In the genomic region with DNA sequence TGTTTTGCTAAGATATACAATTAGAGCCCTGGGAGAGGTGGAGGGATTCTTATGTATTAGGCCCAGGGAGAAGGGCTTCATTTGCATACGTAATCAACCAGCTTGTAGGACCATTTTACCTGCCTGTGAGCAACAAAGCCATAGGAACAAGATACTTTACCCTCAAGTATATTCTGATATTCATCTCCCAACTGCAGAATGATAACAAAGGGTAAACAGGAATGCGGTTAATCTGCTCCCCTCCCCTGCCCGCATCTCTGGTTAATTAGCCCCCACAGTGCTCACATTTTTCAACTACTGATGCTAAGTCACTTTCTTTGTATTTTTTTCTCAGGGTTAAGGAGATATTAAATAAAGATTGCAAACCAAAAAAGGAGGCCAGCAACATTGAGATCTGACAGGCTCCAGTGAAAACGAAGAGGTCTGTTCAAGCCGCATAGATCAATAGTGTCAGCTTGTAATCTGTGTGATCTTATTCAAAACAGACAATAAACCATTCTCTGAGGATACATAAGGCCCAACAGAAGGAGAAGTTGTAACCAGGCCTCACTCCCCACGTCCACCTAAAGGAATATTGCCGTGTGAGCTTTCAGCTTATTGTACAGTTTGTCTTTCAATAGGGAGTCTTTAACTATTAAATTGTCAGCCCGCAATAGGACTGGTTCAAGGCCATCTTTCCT, we compare ENCODE assay signal across 23 cellular contexts.
DNase-seq lines count a peak whose midpoint lies in the region; ATAC-seq and TF ChIP-seq lines count a peak whose summit lies in the region.
"Had no signal": no experiment of that assay in that cellular context is flagged by ENCODE, and none has a peak within 500 bp of the region (broad histone marks: within the 10 kb centered on the region; RNA-seq: fewer than 3 reads in every experiment).

No MANE protein-coding gene starts in this region.

- H2AFZ ChIP-seq in PC-3 (ENCODE audit: low read length), result no peak overlapping the region
- H2AFZ ChIP-seq: hepatocyte had no signal

- no peak for DNase-seq in stimulated activated naive CD4-positive, alpha-beta T cell treated with Interleukin-2 at 50 U/mL for 16 hours (lab: John Stamatoyannopoulos, UW)
- DNase-seq in PC-3 (no peak), Kasumi-1 (lab: John Stamatoyannopoulos, UW) (no peak)
- no peak for DNase-seq in effector memory CD8-positive, alpha-beta T cell
- DNase-seq: activated CD4-positive, alpha-beta T cell treated with anti-CD3 and anti-CD28 coated beads for 48 hours; activated CD8-positive, alpha-beta memory T cell treated with anti-CD3 and anti-CD28 coated beads, Interleukin-2, amount 50 U/mL, for 4 hours; activated naive CD8-positive, alpha-beta T cell treated with anti-CD3 and anti-CD28 coated beads, Interleukin-2, amount 10 ng/mL, durations not matched to agents 7 days and 5 days; CD8-positive, alpha-beta T cell; cortex of kidney; NCI-H1417 treated with DMSO at 0.1 percent for 48 hours; NCI-H2171 treated with DMSO at 0.1 percent for 48 hours; stimulated activated CD4-positive, alpha-beta T cell treated with anti-CD3 and anti-CD28 coated beads, Interleukin-1b, Interleukin-23, amount 100 ng/mL, for 48 hours; stimulated activated naive B cell treated with anti-CD40 and anti-IgM and Interleukin-4, amounts not matched to agents 10 μg/mL and 1 μg/mL and 100 μg/mL, for 72 hours; T-cell; thyroid gland had no signal

- no peak overlapping the region for H3K9ac ChIP-seq in PC-3 (ENCODE audit: low read length)

- H3K27me3 ChIP-seq in ectodermal cell (ENCODE audit: control insufficient read depth, insufficient read depth, low read length, poor library complexity, severe bottlenecking) (no peaks in the 10 kb centered on the region), PC-3 (ENCODE audit: low read length) (no peaks in the 10 kb centered on the region)
- H3K27me3 ChIP-seq: hepatocyte, thyroid gland had no signal

- no peak for TF ChIP-seq CTCF in nephron (IDR thresholded peaks at IDR 0.05; ENCODE audit: unreplicated experiment in 3 of 3)
- no peak for TF ChIP-seq CTCF in PC-3 (conservative IDR thresholded peaks at IDR 0.05; ENCODE audit: low read depth, low read length)

- no TSS peak for BruUV-seq in PC-3 (replicated peaks; lab: Mats Ljungman, UMichigan)

- ATAC-seq in PC-3, result no peak
- no peak for ATAC-seq in effector memory CD8-positive, alpha-beta T cell (replicated peaks)
- ATAC-seq: CD8-positive, alpha-beta T cell; HCT116; Right ventricle myocardium inferior; stimulated activated naive B cell treated with anti-CD40 and anti-IgM and Interleukin-4, amounts not matched to agents 10 μg/mL and 1 μg/mL and 100 μg/mL, for 72 hours; T-cell had no signal

- H3K9me3 ChIP-seq in KOPT-K1 (ENCODE audit: insufficient read depth, low read length, poor library complexity, severe bottlenecking) (no peaks in the 10 kb centered on the region), ectodermal cell (ENCODE audit: control insufficient read depth, low read length) (no peaks in the 10 kb centered on the region), PC-3 (ENCODE audit: low read length) (no peaks in the 10 kb centered on the region)
- H3K9me3 ChIP-seq: thyroid gland had no signal

- H3K4me3 ChIP-seq in ectodermal cell (ENCODE audit: insufficient read depth, low read depth, low read length), result no peak overlapping the region
- H3K4me3 ChIP-seq in PC-3 (ENCODE audit: low read length), result no peak overlapping the region
- H3K4me3 ChIP-seq: hepatocyte, lung, thyroid gland had no signal

- H3K4me3 Mint-ChIP-seq in nephron, result no peak overlapping the region
- no peak overlapping the region for H3K4me3 Mint-ChIP-seq in effector memory CD8-positive, alpha-beta T cell
- H3K4me3 Mint-ChIP-seq: activated naive CD8-positive, alpha-beta T cell treated with anti-CD3 and anti-CD28 coated beads, Interleukin-2, amount 10 ng/mL, durations not matched to agents 7 days and 5 days; CD8-positive, alpha-beta T cell; stimulated activated naive B cell treated with anti-CD40 and anti-IgM and Interleukin-4, amounts not matched to agents 10 μg/mL and 1 μg/mL and 100 μg/mL, for 72 hours; T-cell had no signal

- H3K4me1 ChIP-seq in ectodermal cell (ENCODE audit: control insufficient read depth, insufficient read depth, low read length), result peaks cover 32% of the 10 kb centered on the region
- H3K4me1 ChIP-seq in PC-3 (ENCODE audit: insufficient read depth, low read length), result peaks cover 14% of the 10 kb centered on the region
- H3K4me1 ChIP-seq: thyroid gland had no signal

- H3K36me3 ChIP-seq in KOPT-K1 (ENCODE audit: insufficient read depth, low read length) (peaks cover 52% of the 10 kb centered on the region), ectodermal cell (ENCODE audit: control insufficient read depth, insufficient read depth, low read length) (no peaks in the 10 kb centered on the region), PC-3 (ENCODE audit: low read depth, low read length) (no peaks in the 10 kb centered on the region)

- 41 to 45% methylated on average over 7 to 8 of the region's 8 CpGs for WGBS in ectodermal cell, 2 experiments

- H3K27ac ChIP-seq in KOPT-K1 (ENCODE audit: low read depth, low read length, poor library complexity, severe bottlenecking) (peak overlapping the region; percentile 36), ectodermal cell (ENCODE audit: insufficient read depth, low read depth, low read length, poor library complexity, severe bottlenecking) (peak overlapping the region; percentile 87), PC-3 (ENCODE audit: low read length) (no peak overlapping the region)
- H3K27ac ChIP-seq: hepatocyte, thyroid gland had no signal

- peak overlapping the region in 2 of 3 experiments; percentile 42 to 55 for H3K27ac Mint-ChIP-seq in nephron
- H3K27ac Mint-ChIP-seq in effector memory CD8-positive, alpha-beta T cell, result no peak overlapping the region
- H3K27ac Mint-ChIP-seq: activated naive CD8-positive, alpha-beta T cell treated with anti-CD3 and anti-CD28 coated beads, Interleukin-2, amount 10 ng/mL, durations not matched to agents 7 days and 5 days; CD8-positive, alpha-beta T cell; progenitor cell of endocrine pancreas; stimulated activated naive B cell treated with anti-CD40 and anti-IgM and Interleukin-4, amounts not matched to agents 10 μg/mL and 1 μg/mL and 100 μg/mL, for 72 hours; T-cell had no signal

- H3F3A ChIP-seq in PC-3 (ENCODE audit: low read length, unreplicated experiment), result no peaks in the 10 kb centered on the region

- H4K20me1 ChIP-seq in PC-3 (ENCODE audit: low read length), result no peaks in the 10 kb centered on the region

- intact Hi-C loops in PC-3 (cut with micrococcal nuclease), result no loop called here

- H3K79me2 ChIP-seq in PC-3 (ENCODE audit: low read length), result no peaks in the 10 kb centered on the region
- H3K79me2 ChIP-seq: hepatocyte had no signal

- no peaks in the 10 kb centered on the region for H3K9me3 Mint-ChIP-seq in nephron
- H3K9me3 Mint-ChIP-seq in effector memory CD8-positive, alpha-beta T cell, result no peaks in the 10 kb centered on the region
- H3K9me3 Mint-ChIP-seq: activated naive CD8-positive, alpha-beta T cell treated with anti-CD3 and anti-CD28 coated beads, Interleukin-2, amount 10 ng/mL, durations not matched to agents 7 days and 5 days; CD8-positive, alpha-beta T cell; stimulated activated naive B cell treated with anti-CD40 and anti-IgM and Interleukin-4, amounts not matched to agents 10 μg/mL and 1 μg/mL and 100 μg/mL, for 72 hours; T-cell had no signal

- H3K9me2 ChIP-seq in PC-3 (replicated peaks; ENCODE audit: low read length), result no peaks in the 10 kb centered on the region

- no peaks in the 10 kb centered on the region for H3K4me1 Mint-ChIP-seq in nephron
- H3K4me1 Mint-ChIP-seq in effector memory CD8-positive, alpha-beta T cell (ENCODE audit: low read depth in 2 of 2), result no peaks in the 10 kb centered on the region
- H3K4me1 Mint-ChIP-seq: T-cell had no signal

- no peaks in the 10 kb centered on the region for H3K27me3 Mint-ChIP-seq in nephron (ENCODE audit: low read depth)
- H3K27me3 Mint-ChIP-seq in effector memory CD8-positive, alpha-beta T cell, result peaks cover 23 to 25% of the 10 kb centered on the region in 2 donors
- H3K27me3 Mint-ChIP-seq: progenitor cell of endocrine pancreas; stimulated activated naive B cell treated with anti-CD40 and anti-IgM and Interleukin-4, amounts not matched to agents 10 μg/mL and 1 μg/mL and 100 μg/mL, for 72 hours had no signal

- H3K4me2 ChIP-seq in PC-3 (ENCODE audit: low read length), result no peak overlapping the region
- H3K4me2 ChIP-seq: hepatocyte had no signal

- CTCF ChIA-PET in PC-3 (lab: Charles Lee), result no interaction called here

- POLR2A ChIA-PET in PC-3 (lab: Charles Lee; ENCODE audit: unreplicated experiment), result no interaction called here

- peaks cover 2% of the 10 kb centered on the region for H3K36me3 Mint-ChIP-seq in nephron (ENCODE audit: low read depth)
- no peaks in the 10 kb centered on the region for H3K36me3 Mint-ChIP-seq in effector memory CD8-positive, alpha-beta T cell (ENCODE audit: insufficient read depth)
- H3K36me3 Mint-ChIP-seq: activated naive CD8-positive, alpha-beta T cell treated with anti-CD3 and anti-CD28 coated beads, Interleukin-2, amount 10 ng/mL, durations not matched to agents 7 days and 5 days; CD8-positive, alpha-beta T cell; T-cell had no signal

Comparison
In these comparisons a context has a peak if more than half of its experiments do, and no peak if none do; other contexts are left out.
1. H3K27ac Mint-ChIP-seq: peak in nephron (2 of 3); none in effector memory CD8-positive, alpha-beta T cell (0 of 2).